9 cellular contexts compared by ENCODE assay signal in genomic region chr2:130798472-130799221, GRCh38. TPM values are rescaled to one million over a fixed set of nuclear protein-coding genes. Genes with fewer than 3 reads are reported as not detected.
DNase-seq lines count a peak whose midpoint lies in the region; FAIRE-seq and TF ChIP-seq lines count a peak whose summit lies in the region.
"Had no signal": no experiment of that assay in that cellular context is flagged by ENCODE, and none has a peak within 500 bp of the region (broad histone marks: within the 10 kb centered on the region; RNA-seq: fewer than 3 reads in every experiment).

No MANE protein-coding gene starts in this region.

- H3K9ac ChIP-seq in KMS-11 (no peak overlapping the region; the same call in 1 of the 2 replicates), skeletal muscle satellite cell (ENCODE audit: low read depth, low read length) (peak overlapping the region; percentile 94)

- H4K20me1 ChIP-seq in KMS-11 (ENCODE audit: insufficient read depth) (no peaks in the 10 kb centered on the region), hepatocyte (ENCODE audit: insufficient read depth, poor library complexity, severe bottlenecking) (no peaks in the 10 kb centered on the region)

- no peak overlapping the region for H3K27ac Mint-ChIP-seq in activated naive CD8-positive, alpha-beta T cell treated with anti-CD3 and anti-CD28 coated beads for 36 hours

- TF ChIP-seq CTCF in BE2C (IDR thresholded peaks at IDR 0.05; ENCODE audit: low read depth, low read length) (no peak), KMS-11 (conservative IDR thresholded peaks at IDR 0.05; ENCODE audit: low read depth, low read length) (no peak), hepatocyte (IDR thresholded peaks at IDR 0.05; ENCODE audit: poor library complexity) (no peak), D721Med (IDR thresholded peaks at IDR 0.05; ENCODE audit: insufficient read depth, missing control alignments) (no peak)

- H3K9me3 Mint-ChIP-seq in activated naive CD8-positive, alpha-beta T cell treated with anti-CD3 and anti-CD28 coated beads for 36 hours, result no peaks in the 10 kb centered on the region

- H3K9me2 ChIP-seq in hepatocyte (replicated peaks; ENCODE audit: insufficient read depth), result no peaks in the 10 kb centered on the region

- H3K4me1 ChIP-seq in BE2C, result 0 out of 2 replicates have a peak, but pooled peaks cover 3% of the 10 kb centered on the region
- H3K4me1 ChIP-seq in KMS-11 (ENCODE audit: low read depth, poor library complexity, severe bottlenecking), result no peaks in the 10 kb centered on the region
- peaks cover 6% of the 10 kb centered on the region for H3K4me1 ChIP-seq in hepatocyte (ENCODE audit: insufficient read depth)
- H3K4me1 ChIP-seq in skeletal muscle satellite cell (ENCODE audit: control insufficient read depth, insufficient read depth, low read length), result no peaks in the 10 kb centered on the region

- H3K27me3 ChIP-seq in BE2C (no peaks in the 10 kb centered on the region), KMS-11 (ENCODE audit: insufficient read depth, low read depth) (no peaks in the 10 kb centered on the region), hepatocyte (no peaks in the 10 kb centered on the region), skeletal muscle satellite cell (ENCODE audit: control insufficient read depth, insufficient read depth, low read length) (no peaks in the 10 kb centered on the region)

- peaks cover 3% of the 10 kb centered on the region for H3K4me1 Mint-ChIP-seq in activated naive CD8-positive, alpha-beta T cell treated with anti-CD3 and anti-CD28 coated beads for 36 hours

- no peaks in the 10 kb centered on the region for H3K9me3 ChIP-seq in BE2C
- H3K9me3 ChIP-seq in hepatocyte (ENCODE audit: low read depth), result no peaks in the 10 kb centered on the region
- H3K9me3 ChIP-seq in skeletal muscle satellite cell (replicated peaks; ENCODE audit: low read length), result no peaks in the 10 kb centered on the region

- H3K27ac ChIP-seq in KMS-11 (no peak overlapping the region), hepatocyte (peak overlapping the region; percentile 92)

- peaks cover 6% of the 10 kb centered on the region for H3K27me3 Mint-ChIP-seq in activated naive CD8-positive, alpha-beta T cell treated with anti-CD3 and anti-CD28 coated beads for 36 hours

- no peaks in the 10 kb centered on the region for H3K36me3 Mint-ChIP-seq in activated naive CD8-positive, alpha-beta T cell treated with anti-CD3 and anti-CD28 coated beads for 36 hours

- peak overlapping the region; percentile 42 for H3K4me3 Mint-ChIP-seq in activated naive CD8-positive, alpha-beta T cell treated with anti-CD3 and anti-CD28 coated beads for 36 hours

- WGBS in hepatocyte (ENCODE audit: low lambda C conversion rate, missing lambda C conversion rate), result 12% methylated on average over 29 of the region's 30 CpGs

- H3K4me2 ChIP-seq in KMS-11 (peak overlapping the region; percentile 84), hepatocyte (peak overlapping the region; percentile 89), skeletal muscle satellite cell (ENCODE audit: low read length) (peak overlapping the region; percentile 100)

- FAIRE-seq in D721Med (lab: Jason Lieb, UNC), result no peak

- H2AFZ ChIP-seq in KMS-11 (ENCODE audit: low read depth), result peak overlapping the region; percentile 96
- H2AFZ ChIP-seq in hepatocyte, result peak overlapping the region; percentile 90

- H3K79me2 ChIP-seq in KMS-11 (ENCODE audit: insufficient read depth, low read depth) (no peaks in the 10 kb centered on the region), hepatocyte (no peaks in the 10 kb centered on the region)

- peak overlapping the region; percentile 63 for H3K4me3 ChIP-seq in BE2C (ENCODE audit: low read depth, low read length)
- no peak overlapping the region for H3K4me3 ChIP-seq in KMS-11 (IDR thresholded peaks at IDR 0.05; ENCODE audit: insufficient read depth, low read depth, low read length)
- peak overlapping the region; percentile 59 for H3K4me3 ChIP-seq in hepatocyte
- H3K4me3 ChIP-seq in skeletal muscle satellite cell (ENCODE audit: low read length), result peak overlapping the region; percentile 99

- no peaks in the 10 kb centered on the region for H3K36me3 ChIP-seq in BE2C
- H3K36me3 ChIP-seq in KMS-11 (ENCODE audit: insufficient read depth), result no peaks in the 10 kb centered on the region
- no peaks in the 10 kb centered on the region for H3K36me3 ChIP-seq in hepatocyte (replicated peaks; ENCODE audit: insufficient read depth, low read depth)
- no peaks in the 10 kb centered on the region for H3K36me3 ChIP-seq in skeletal muscle satellite cell (ENCODE audit: insufficient read depth, low read length)

- peak; percentile 82 for DNase-seq in BE2C
- DNase-seq in activated naive CD8-positive, alpha-beta T cell treated with anti-CD3 and anti-CD28 coated beads for 36 hours, result no peak
- DNase-seq in hepatocyte (ENCODE audit: low spot score), result peak; percentile 74
- no peak for DNase-seq in D721Med (ENCODE audit: insufficient read length, low spot score)
- no peak for DNase-seq in activated gamma-delta T cell treated with Interleukin-2 at 50 U/mL for 16 hours
- no peak for DNase-seq in activated effector memory CD4-positive, alpha-beta T cell treated with Interleukin-2 at 50 U/mL for 16 hours

RNA-seq across cellular contexts. Expression of gene ARHGEF4, which starts 38.1 kb away (rescaled TPM):
- polyA plus RNA-seq in BE2C (2012; ENCODE audit: insufficient read depth, insufficient read length, low read depth), result 0.43 TPM
- 1 to 10 TPM; 2.8 to 3.3 TPM for total RNA-seq in activated naive CD8-positive, alpha-beta T cell treated with anti-CD3 and anti-CD28 coated beads for 36 hours
- total RNA-seq in hepatocyte, result 15.8 and 17.8 TPM in 2 replicates
- 11.2 and 17.3 TPM in 2 replicates for polyA plus RNA-seq in hepatocyte
- total RNA-seq in skeletal muscle satellite cell (2012; rRNA removed), result 1.5 and 2.0 TPM in 2 replicates

RNA-seq across cellular contexts. Expression of gene AMER3, which starts 43.3 kb away (rescaled TPM):
- 0.76 TPM for polyA plus RNA-seq in BE2C (2012; ENCODE audit: insufficient read depth, insufficient read length, low read depth)
- not detected for total RNA-seq in activated naive CD8-positive, alpha-beta T cell treated with anti-CD3 and anti-CD28 coated beads for 36 hours
- total RNA-seq in hepatocyte, result 1.00 and 1.4 TPM in 2 replicates
- polyA plus RNA-seq in hepatocyte, result 0.05 and 0.50 TPM in 2 replicates
- total RNA-seq in skeletal muscle satellite cell (2012; rRNA removed), result not detected in 2 replicates
- total RNA-seq: myocyte had no signal

Comparison
In these comparisons a context has a peak if more than half of its experiments do, and no peak if none do; other contexts are left out.
1. DNase-seq: peak in BE2C (single experiment) and hepatocyte (single experiment); none in activated naive CD8-positive, alpha-beta T cell treated with anti-CD3 and anti-CD28 coated beads for 36 hours (single experiment), D721Med (single experiment), activated gamma-delta T cell treated with Interleukin-2 at 50 U/mL for 16 hours (single experiment) and activated effector memory CD4-positive, alpha-beta T cell treated with Interleukin-2 at 50 U/mL for 16 hours (single experiment).
2. Peak in every context shown above with its lines, with median percentiles within 50 percentile points of each other: H3K4me2 ChIP-seq.